ENCODE assay signal across 18 cellular contexts in the genomic region with DNA sequence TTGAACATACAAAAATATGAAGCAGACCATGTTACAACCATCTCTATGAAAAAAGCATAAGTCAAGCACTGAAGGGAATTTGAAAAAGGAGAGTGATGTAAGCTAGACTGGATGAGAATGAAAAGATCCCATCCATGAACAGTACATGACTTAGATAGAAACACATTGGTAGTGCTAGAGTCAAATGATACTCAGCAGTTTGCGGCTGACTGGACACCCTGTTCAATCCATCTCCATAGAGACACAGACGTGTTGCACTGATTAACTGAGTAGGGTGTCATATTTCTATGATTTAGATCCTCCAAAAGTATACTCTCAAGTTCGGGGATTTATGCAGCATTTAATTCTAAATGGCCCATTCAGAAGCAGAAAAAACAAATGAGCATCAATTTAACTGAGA.
DNase-seq lines count a peak whose midpoint lies in the region; ATAC-seq, FAIRE-seq and TF ChIP-seq lines count a peak whose summit lies in the region.
"Had no signal": no experiment of that assay in that cellular context is flagged by ENCODE, and none has a peak within 500 bp of the region (broad histone marks: within the 10 kb centered on the region; RNA-seq: fewer than 3 reads in every experiment).

No MANE protein-coding gene starts in this region.

- H2AFZ ChIP-seq in PC-3 (ENCODE audit: low read length) = no peak overlapping the region

- no peak overlapping the region for H3K9ac ChIP-seq in PC-3 (ENCODE audit: low read length)

- no peaks in the 10 kb centered on the region for H4K20me1 ChIP-seq in PC-3 (ENCODE audit: low read length)

- no peak overlapping the region for H3K27ac ChIP-seq in PC-3 (ENCODE audit: low read length)
- H3K27ac ChIP-seq: HL-60, SJSA1 had no signal

- H3K79me2 ChIP-seq in PC-3 (ENCODE audit: low read length) = no peaks in the 10 kb centered on the region

- POLR2A ChIA-PET in PC-3 (lab: Charles Lee; ENCODE audit: unreplicated experiment) = no interaction called here

- FAIRE-seq in HTR-8/SVneo (lab: Jason Lieb, UNC) = peak; percentile 23
- FAIRE-seq: K562 had no signal

- no peaks in the 10 kb centered on the region for H3K9me3 ChIP-seq in PC-3 (ENCODE audit: low read length)
- H3K9me3 ChIP-seq: SJSA1 had no signal

- peak; percentile 2 for DNase-seq in Ammon's horn (ENCODE audit: low spot score)
- DNase-seq in HTR-8/SVneo (ENCODE audit: insufficient read length, low spot score) = no peak
- peak; percentile 3 for DNase-seq in NCI-H2107 (lab: John Stamatoyannopoulos, UW)
- DNase-seq in NCI-H748 (lab: John Stamatoyannopoulos, UW; ENCODE audit: unreplicated experiment) = peak; percentile 70
- no peak for DNase-seq in PC-3
- DNase-seq in NCI-H2227 treated with DMSO at 0.1 percent for 48 hours (lab: John Stamatoyannopoulos, UW) = no peak
- DNase-seq in stimulated activated naive CD8-positive, alpha-beta T cell treated with anti-CD3 and anti-CD28 coated beads, Interleukin-15, Interleukin-2, amounts not matched to agents 100 U/mL and 50 U/mL, for 24 hours = no peak
- DNase-seq in iPS-NIHi7 (ENCODE audit: extremely low spot score) = no peak
- DNase-seq: CD4-positive, alpha-beta T cell; EL; GOT3; NCI-H2081 treated with DMSO at 0.1 percent for 48 hours; NCI-H526 treated with DMSO at 0.1 percent for 48 hours; RPMI8226; SW 1271 had no signal

- H3K4me1 ChIP-seq in PC-3 (ENCODE audit: insufficient read depth, low read length) = no peaks in the 10 kb centered on the region
- H3K4me1 ChIP-seq: SJSA1 had no signal

- no peaks in the 10 kb centered on the region for H3K9me2 ChIP-seq in PC-3 (replicated peaks; ENCODE audit: low read length)

- TF ChIP-seq CTCF in PC-3 (conservative IDR thresholded peaks at IDR 0.05; ENCODE audit: low read depth, low read length) = no peak

- H3K4me3 ChIP-seq in PC-3 (ENCODE audit: low read length) = no peak overlapping the region
- H3K4me3 ChIP-seq: K562, SJSA1 had no signal

- H3F3A ChIP-seq in PC-3 (ENCODE audit: low read length, unreplicated experiment) = no peaks in the 10 kb centered on the region

- no peak for ATAC-seq in PC-3
- ATAC-seq in stimulated activated naive CD8-positive, alpha-beta T cell treated with anti-CD3 and anti-CD28 coated beads, Interleukin-15, Interleukin-2, amounts not matched to agents 100 U/mL and 50 U/mL, for 24 hours = no peak
- ATAC-seq: K562 had no signal

- H3K36me3 ChIP-seq in PC-3 (ENCODE audit: low read depth, low read length) = no peaks in the 10 kb centered on the region
- H3K36me3 ChIP-seq: SJSA1 had no signal

- CTCF ChIA-PET in PC-3 (lab: Charles Lee) = no interaction called here

- H3K4me2 ChIP-seq in PC-3 (ENCODE audit: low read length) = no peak overlapping the region

- intact Hi-C loops in PC-3 (cut with micrococcal nuclease) = no loop called here

- no TSS peak for BruUV-seq in PC-3 (replicated peaks; lab: Mats Ljungman, UMichigan)

- H3K27me3 ChIP-seq in PC-3 (ENCODE audit: low read length) = no peaks in the 10 kb centered on the region
- H3K27me3 ChIP-seq: SJSA1 had no signal

Comparison
In these comparisons a context has a peak if more than half of its experiments do, and no peak if none do; other contexts are left out.
1. DNase-seq: peak in Ammon's horn (single experiment), NCI-H2107 (single experiment) and NCI-H748 (single experiment); none in HTR-8/SVneo (single experiment), PC-3 (single experiment), NCI-H2227 treated with DMSO at 0.1 percent for 48 hours (single experiment), stimulated activated naive CD8-positive, alpha-beta T cell treated with anti-CD3 and anti-CD28 coated beads, Interleukin-15, Interleukin-2, amounts not matched to agents 100 U/mL and 50 U/mL, for 24 hours (single experiment) and iPS-NIHi7 (single experiment).